31 cellular contexts compared by ENCODE assay signal in the genomic region with DNA sequence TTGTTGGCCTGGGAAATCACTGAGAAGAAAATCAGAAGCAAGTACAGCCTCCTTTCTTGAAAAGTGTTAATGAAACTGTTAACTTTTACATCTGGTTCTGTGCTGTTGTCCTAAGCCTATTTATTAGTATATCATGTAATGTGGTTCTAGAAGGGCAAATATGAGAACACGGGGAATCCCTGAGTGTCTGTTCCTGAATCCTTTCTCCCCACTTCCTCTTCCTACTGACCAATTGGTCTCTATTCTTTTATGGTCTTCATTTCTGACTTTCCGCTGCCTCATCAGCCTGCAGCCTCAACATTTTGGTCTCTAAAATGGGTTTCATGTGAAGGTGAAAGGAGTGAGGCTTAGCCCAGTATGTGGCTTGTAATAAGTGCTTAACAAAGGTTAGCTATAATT.
A peak's percentile ranks its signal among the peaks of the same experiment; 100 is the strongest.
DNase-seq lines count a peak whose midpoint lies in the region; ATAC-seq and TF ChIP-seq lines count a peak whose summit lies in the region.
"Had no signal": no experiment of that assay in that cellular context is flagged by ENCODE, and none has a peak within 500 bp of the region (broad histone marks: within the 10 kb centered on the region; RNA-seq: fewer than 3 reads in every experiment).

No MANE protein-coding gene starts in this region.

- peak; percentile 4 for DNase-seq in GM20000 (ENCODE audit: low spot score)
- no peak for DNase-seq in RWPE1 (ENCODE audit: low spot score)
- DNase-seq in epithelial cell of prostate (ENCODE audit: low read depth, low spot score): no peak
- DNase-seq in suprapubic skin (ENCODE audit: low spot score in 2 of 2): no peak
- DNase-seq in T-helper 17 cell: no peak
- no peak for DNase-seq in NCI-H1694 treated with DMSO at 0.1 percent for 48 hours (lab: John Stamatoyannopoulos, UW)
- DNase-seq: activated CD4-positive, alpha-beta memory T cell treated with anti-CD3 and anti-CD28 coated beads for 36 hours; activated CD4-positive, CD25-positive, alpha-beta regulatory T cell treated with anti-CD3 and anti-CD28 coated beads, Interleukin-2, amount 50 U/mL, for 72 hours; activated CD8-positive, alpha-beta memory T cell treated with anti-CD3 and anti-CD28 coated beads, Interleukin-2, amount 50 U/mL, for 4 hours; activated naive CD4-positive, alpha-beta T cell treated with anti-CD3 and anti-CD28 coated beads for 36 hours; CD8-positive, alpha-beta memory T cell; DMS 273 treated with DMSO at 0.1 percent for 48 hours; effector memory CD8-positive, alpha-beta T cell; heart right ventricle; kidney glomerular epithelial cell; NCI-H1048; NCI-H187; NCI-H526 treated with DMSO at 0.1 percent for 48 hours; stimulated activated CD4-positive, alpha-beta T cell treated with anti-CD3 and anti-CD28 coated beads, Interleukin-15, amount 100 ng/mL, for 24 hours; stimulated activated naive CD8-positive, alpha-beta T cell treated with anti-CD3 and anti-CD28 coated beads, Interleukin-15, Interleukin-2, amounts not matched to agents 100 U/mL and 50 U/mL, for 24 hours; uterus had no signal

- CTCF ChIA-PET in RWPE1 (lab: Yijun Ruan, JAX): no interaction called here

- WGBS in suprapubic skin: 78% methylated on average over 2 of the region's 2 CpGs

- POLR2A ChIA-PET in RWPE1 (lab: Yijun Ruan, JAX; ENCODE audit: low non-redundant PET): no interaction called here

- no peaks in the 10 kb centered on the region for H3K27me3 ChIP-seq in suprapubic skin
- H3K27me3 ChIP-seq: foreskin keratinocyte, neural progenitor cell, right atrium auricular region, SJSA1, uterus had no signal

- H3K27ac ChIP-seq in RWPE1 (peak overlapping the region; percentile 73), epithelial cell of prostate (peak overlapping the region; percentile 63), suprapubic skin (peak overlapping the region; percentile 48)
- H3K27ac ChIP-seq: foreskin keratinocyte, neural progenitor cell, right atrium auricular region, SJSA1, thoracic aorta, uterus had no signal

- H3K27me3 Mint-ChIP-seq in T-helper 17 cell: no peaks in the 10 kb centered on the region
- H3K27me3 Mint-ChIP-seq: activated CD4-positive, alpha-beta memory T cell treated with anti-CD3 and anti-CD28 coated beads for 36 hours; effector memory CD8-positive, alpha-beta T cell had no signal

- H3K9me3 ChIP-seq in suprapubic skin (no peaks in the 10 kb centered on the region), T-helper 17 cell (ENCODE audit: control insufficient read depth, low read length, poor library complexity, severe bottlenecking) (no peaks in the 10 kb centered on the region)
- H3K9me3 ChIP-seq: HAP-1, heart right ventricle, right atrium auricular region, SJSA1, thoracic aorta, uterus had no signal

- H3K4me3 Mint-ChIP-seq in T-helper 17 cell: no peak overlapping the region
- H3K4me3 Mint-ChIP-seq: activated CD4-positive, alpha-beta memory T cell treated with anti-CD3 and anti-CD28 coated beads for 36 hours; activated naive CD4-positive, alpha-beta T cell treated with anti-CD3 and anti-CD28 coated beads for 36 hours; activated T-helper 1 cell treated with anti-CD3 and anti-CD28 coated beads, Interleukin-12 subunit alpha, Interleukin-12 subunit beta, Interleukin-2, Interleukin-4 antibody, amounts not matched to agents 30 ng/mL and 10 ng/mL and 1 ng/mL, durations not matched to agents 14 hours and 24 hours and 36 hours; CD8-positive, alpha-beta memory T cell; effector memory CD8-positive, alpha-beta T cell; neural progenitor cell; T-helper 1 cell treated with Interleukin-12 subunit alpha and Interleukin-12 subunit beta and Interleukin-4 antibody, amounts not matched to agents 30 μg/mL and 1 μg/mL, for 36 hours had no signal

- no peak overlapping the region for H3K4me3 ChIP-seq in suprapubic skin
- H3K4me3 ChIP-seq: coronary artery, HAP-1, heart right ventricle, neural progenitor cell, right atrium auricular region, SJSA1, thoracic aorta, uterus had no signal

- ATAC-seq in HG02642 (IDR thresholded peaks at IDR 0.05; ENCODE audit: poor library complexity, unreplicated experiment) (no peak), T-helper 17 cell (no peak)
- ATAC-seq: effector memory CD8-positive, alpha-beta T cell; foreskin keratinocyte; stimulated activated naive CD8-positive, alpha-beta T cell treated with anti-CD3 and anti-CD28 coated beads, Interleukin-15, Interleukin-2, amounts not matched to agents 100 U/mL and 50 U/mL, for 24 hours had no signal

- H3K4me1 ChIP-seq in suprapubic skin: peaks cover 3% of the 10 kb centered on the region
- H3K4me1 ChIP-seq: HAP-1, neural progenitor cell, right atrium auricular region, uterus had no signal

- no peak for TF ChIP-seq EP300 in suprapubic skin (IDR thresholded peaks at IDR 0.05)

- TF ChIP-seq CTCF in GM20000 (IDR thresholded peaks at IDR 0.05; ENCODE audit: extremely low read depth, missing control alignments) (no peak), RWPE1 (conservative IDR thresholded peaks at IDR 0.05; ENCODE audit: low read depth) (no peak), suprapubic skin (IDR thresholded peaks at IDR 0.05) (no peak)

- H3K36me3 ChIP-seq in suprapubic skin: no peaks in the 10 kb centered on the region
- H3K36me3 ChIP-seq: HAP-1, heart right ventricle, neural progenitor cell, right atrium auricular region, SJSA1, thoracic aorta, uterus had no signal

- no peak overlapping the region for H3K27ac Mint-ChIP-seq in T-helper 17 cell
- H3K27ac Mint-ChIP-seq: activated CD4-positive, alpha-beta memory T cell treated with anti-CD3 and anti-CD28 coated beads for 36 hours; activated naive CD4-positive, alpha-beta T cell treated with anti-CD3 and anti-CD28 coated beads for 36 hours; activated T-helper 1 cell treated with anti-CD3 and anti-CD28 coated beads, Interleukin-12 subunit alpha, Interleukin-12 subunit beta, Interleukin-2, Interleukin-4 antibody, amounts not matched to agents 30 ng/mL and 10 ng/mL and 1 ng/mL, durations not matched to agents 14 hours and 24 hours and 36 hours; effector memory CD8-positive, alpha-beta T cell; neural progenitor cell; T-helper 1 cell treated with Interleukin-12 subunit alpha and Interleukin-12 subunit beta and Interleukin-4 antibody, amounts not matched to agents 30 μg/mL and 1 μg/mL, for 36 hours had no signal

- H3K36me3 Mint-ChIP-seq in T-helper 17 cell (ENCODE audit: low read depth): no peaks in the 10 kb centered on the region
- H3K36me3 Mint-ChIP-seq: activated CD4-positive, alpha-beta memory T cell treated with anti-CD3 and anti-CD28 coated beads for 36 hours; CD8-positive, alpha-beta memory T cell; neural progenitor cell had no signal

- no peaks in the 10 kb centered on the region for H3K4me1 Mint-ChIP-seq in T-helper 17 cell
- H3K4me1 Mint-ChIP-seq: CD8-positive, alpha-beta memory T cell; neural progenitor cell had no signal

- TF ChIP-seq POLR2A in suprapubic skin (IDR thresholded peaks at IDR 0.05): no peak
